Comparison of ENCODE assay signal across 1 cellular context in genomic region chr10:997266-998022, GRCh38.
TF ChIP-seq lines count a peak whose summit lies in the region.

No MANE protein-coding gene starts in this region.

TF ChIP-seq in GM12878, 131 proteins besides CTCF, POLR2A, EP300 and RAD21:
- TF ChIP-seq ZBED1 (IDR thresholded peaks at IDR 0.05; ENCODE audit: borderline replicate concordance) = no peak
- TF ChIP-seq POLR2AphosphoS5 (IDR thresholded peaks at IDR 0.05; ENCODE audit: low read length) = peak; percentile 37; the same call in 1 of the 2 replicates
